In genomic region chr19:45864629-45865082, GRCh38 we compare ENCODE assay signal across 2 cellular contexts.
TF ChIP-seq lines count a peak whose summit lies in the region.

No MANE protein-coding gene starts in this region.

TF ChIP-seq in SK-N-SH, 30 proteins besides CTCF, POLR2A, EP300 and RAD21:
- no peak for TF ChIP-seq GATA2 (CRISPR knock-in tag; IDR thresholded peaks at IDR 0.05)
- TF ChIP-seq EZH2phosphoT487 (IDR thresholded peaks at IDR 0.05; ENCODE audit: borderline replicate concordance, low read depth) = no peak
- TF ChIP-seq, protein P1, sequence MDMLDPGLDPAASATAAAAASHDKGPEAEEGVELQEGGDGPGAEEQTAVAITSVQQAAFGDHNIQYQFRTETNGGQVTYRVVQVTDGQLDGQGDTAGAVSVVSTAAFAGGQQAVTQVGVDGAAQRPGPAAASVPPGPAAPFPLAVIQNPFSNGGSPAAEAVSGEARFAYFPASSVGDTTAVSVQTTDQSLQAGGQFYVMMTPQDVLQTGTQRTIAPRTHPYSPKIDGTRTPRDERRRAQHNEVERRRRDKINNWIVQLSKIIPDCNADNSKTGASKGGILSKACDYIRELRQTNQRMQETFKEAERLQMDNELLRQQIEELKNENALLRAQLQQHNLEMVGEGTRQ (IDR thresholded peaks at IDR 0.05; ENCODE audit: borderline replicate concordance, low read depth, low read length) = no peak
- TF ChIP-seq NFIC (IDR thresholded peaks at IDR 0.05; ENCODE audit: borderline replicate concordance) = no peak
- TF ChIP-seq, protein P2, sequence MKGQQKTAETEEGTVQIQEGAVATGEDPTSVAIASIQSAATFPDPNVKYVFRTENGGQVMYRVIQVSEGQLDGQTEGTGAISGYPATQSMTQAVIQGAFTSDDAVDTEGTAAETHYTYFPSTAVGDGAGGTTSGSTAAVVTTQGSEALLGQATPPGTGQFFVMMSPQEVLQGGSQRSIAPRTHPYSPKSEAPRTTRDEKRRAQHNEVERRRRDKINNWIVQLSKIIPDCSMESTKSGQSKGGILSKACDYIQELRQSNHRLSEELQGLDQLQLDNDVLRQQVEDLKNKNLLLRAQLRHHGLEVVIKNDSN (IDR thresholded peaks at IDR 0.05; ENCODE audit: borderline replicate concordance, low read depth) = no peak
- TF ChIP-seq SMC3 (IDR thresholded peaks at IDR 0.05; ENCODE audit: low read depth, low read length) = no peak
- TF ChIP-seq GABPA (IDR thresholded peaks at IDR 0.05; ENCODE audit: low read depth) = no peak
- no peak for TF ChIP-seq IRF3 (IDR thresholded peaks at IDR 0.05; ENCODE audit: low read depth, low read length)

TF ChIP-seq in SK-N-SH treated with all-trans-retinoic acid at 6 μM for 48 hours, 23 proteins besides CTCF, POLR2A, EP300 and RAD21:
- TF ChIP-seq ZNF70 (CRISPR knock-in tag; IDR thresholded peaks at IDR 0.05) (no peak), ZNF565 (CRISPR knock-in tag; conservative IDR thresholded peaks at IDR 0.05; ENCODE audit: low read depth) (no peak), ZFP30 (CRISPR knock-in tag; IDR thresholded peaks at IDR 0.05) (no peak), SNAI2 (CRISPR knock-in tag; IDR thresholded peaks at IDR 0.05) (no peak), ARNTL (CRISPR knock-in tag; IDR thresholded peaks at IDR 0.05; ENCODE audit: borderline replicate concordance, low read depth) (no peak), OSR1 (CRISPR knock-in tag; IDR thresholded peaks at IDR 0.05) (no peak), CSDC2 (CRISPR knock-in tag; IDR thresholded peaks at IDR 0.05) (no peak), TCF4 (CRISPR knock-in tag; IDR thresholded peaks at IDR 0.05; ENCODE audit: borderline replicate concordance) (no peak), RARB (CRISPR knock-in tag; IDR thresholded peaks at IDR 0.05) (no peak), GLIS3 (CRISPR knock-in tag; IDR thresholded peaks at IDR 0.05) (no peak), ZC3H10 (CRISPR knock-in tag; IDR thresholded peaks at IDR 0.05) (no peak)
- TF ChIP-seq, protein P3, sequence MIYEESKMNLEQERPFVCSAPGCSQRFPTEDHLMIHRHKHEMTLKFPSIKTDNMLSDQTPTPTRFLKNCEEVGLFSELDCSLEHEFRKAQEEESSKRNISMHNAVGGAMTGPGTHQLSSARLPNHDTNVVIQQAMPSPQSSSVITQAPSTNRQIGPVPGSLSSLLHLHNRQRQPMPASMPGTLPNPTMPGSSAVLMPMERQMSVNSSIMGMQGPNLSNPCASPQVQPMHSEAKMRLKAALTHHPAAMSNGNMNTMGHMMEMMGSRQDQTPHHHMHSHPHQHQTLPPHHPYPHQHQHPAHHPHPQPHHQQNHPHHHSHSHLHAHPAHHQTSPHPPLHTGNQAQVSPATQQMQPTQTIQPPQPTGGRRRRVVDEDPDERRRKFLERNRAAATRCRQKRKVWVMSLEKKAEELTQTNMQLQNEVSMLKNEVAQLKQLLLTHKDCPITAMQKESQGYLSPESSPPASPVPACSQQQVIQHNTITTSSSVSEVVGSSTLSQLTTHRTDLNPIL (CRISPR knock-in tag; IDR thresholded peaks at IDR 0.05; ENCODE audit: low read depth) = no peak
- TF ChIP-seq, protein P4, sequence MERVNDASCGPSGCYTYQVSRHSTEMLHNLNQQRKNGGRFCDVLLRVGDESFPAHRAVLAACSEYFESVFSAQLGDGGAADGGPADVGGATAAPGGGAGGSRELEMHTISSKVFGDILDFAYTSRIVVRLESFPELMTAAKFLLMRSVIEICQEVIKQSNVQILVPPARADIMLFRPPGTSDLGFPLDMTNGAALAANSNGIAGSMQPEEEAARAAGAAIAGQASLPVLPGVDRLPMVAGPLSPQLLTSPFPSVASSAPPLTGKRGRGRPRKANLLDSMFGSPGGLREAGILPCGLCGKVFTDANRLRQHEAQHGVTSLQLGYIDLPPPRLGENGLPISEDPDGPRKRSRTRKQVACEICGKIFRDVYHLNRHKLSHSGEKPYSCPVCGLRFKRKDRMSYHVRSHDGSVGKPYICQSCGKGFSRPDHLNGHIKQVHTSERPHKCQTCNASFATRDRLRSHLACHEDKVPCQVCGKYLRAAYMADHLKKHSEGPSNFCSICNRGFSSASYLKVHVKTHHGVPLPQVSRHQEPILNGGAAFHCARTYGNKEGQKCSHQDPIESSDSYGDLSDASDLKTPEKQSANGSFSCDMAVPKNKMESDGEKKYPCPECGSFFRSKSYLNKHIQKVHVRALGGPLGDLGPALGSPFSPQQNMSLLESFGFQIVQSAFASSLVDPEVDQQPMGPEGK (CRISPR knock-in tag; IDR thresholded peaks at IDR 0.05; ENCODE audit: borderline replicate concordance) = no peak
- TF ChIP-seq, protein P5, sequence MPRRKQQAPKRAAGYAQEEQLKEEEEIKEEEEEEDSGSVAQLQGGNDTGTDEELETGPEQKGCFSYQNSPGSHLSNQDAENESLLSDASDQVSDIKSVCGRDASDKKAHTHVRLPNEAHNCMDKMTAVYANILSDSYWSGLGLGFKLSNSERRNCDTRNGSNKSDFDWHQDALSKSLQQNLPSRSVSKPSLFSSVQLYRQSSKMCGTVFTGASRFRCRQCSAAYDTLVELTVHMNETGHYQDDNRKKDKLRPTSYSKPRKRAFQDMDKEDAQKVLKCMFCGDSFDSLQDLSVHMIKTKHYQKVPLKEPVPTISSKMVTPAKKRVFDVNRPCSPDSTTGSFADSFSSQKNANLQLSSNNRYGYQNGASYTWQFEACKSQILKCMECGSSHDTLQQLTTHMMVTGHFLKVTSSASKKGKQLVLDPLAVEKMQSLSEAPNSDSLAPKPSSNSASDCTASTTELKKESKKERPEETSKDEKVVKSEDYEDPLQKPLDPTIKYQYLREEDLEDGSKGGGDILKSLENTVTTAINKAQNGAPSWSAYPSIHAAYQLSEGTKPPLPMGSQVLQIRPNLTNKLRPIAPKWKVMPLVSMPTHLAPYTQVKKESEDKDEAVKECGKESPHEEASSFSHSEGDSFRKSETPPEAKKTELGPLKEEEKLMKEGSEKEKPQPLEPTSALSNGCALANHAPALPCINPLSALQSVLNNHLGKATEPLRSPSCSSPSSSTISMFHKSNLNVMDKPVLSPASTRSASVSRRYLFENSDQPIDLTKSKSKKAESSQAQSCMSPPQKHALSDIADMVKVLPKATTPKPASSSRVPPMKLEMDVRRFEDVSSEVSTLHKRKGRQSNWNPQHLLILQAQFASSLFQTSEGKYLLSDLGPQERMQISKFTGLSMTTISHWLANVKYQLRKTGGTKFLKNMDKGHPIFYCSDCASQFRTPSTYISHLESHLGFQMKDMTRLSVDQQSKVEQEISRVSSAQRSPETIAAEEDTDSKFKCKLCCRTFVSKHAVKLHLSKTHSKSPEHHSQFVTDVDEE (CRISPR knock-in tag; IDR thresholded peaks at IDR 0.05) = no peak
